14 cellular contexts compared by ENCODE assay signal in the genomic region with DNA sequence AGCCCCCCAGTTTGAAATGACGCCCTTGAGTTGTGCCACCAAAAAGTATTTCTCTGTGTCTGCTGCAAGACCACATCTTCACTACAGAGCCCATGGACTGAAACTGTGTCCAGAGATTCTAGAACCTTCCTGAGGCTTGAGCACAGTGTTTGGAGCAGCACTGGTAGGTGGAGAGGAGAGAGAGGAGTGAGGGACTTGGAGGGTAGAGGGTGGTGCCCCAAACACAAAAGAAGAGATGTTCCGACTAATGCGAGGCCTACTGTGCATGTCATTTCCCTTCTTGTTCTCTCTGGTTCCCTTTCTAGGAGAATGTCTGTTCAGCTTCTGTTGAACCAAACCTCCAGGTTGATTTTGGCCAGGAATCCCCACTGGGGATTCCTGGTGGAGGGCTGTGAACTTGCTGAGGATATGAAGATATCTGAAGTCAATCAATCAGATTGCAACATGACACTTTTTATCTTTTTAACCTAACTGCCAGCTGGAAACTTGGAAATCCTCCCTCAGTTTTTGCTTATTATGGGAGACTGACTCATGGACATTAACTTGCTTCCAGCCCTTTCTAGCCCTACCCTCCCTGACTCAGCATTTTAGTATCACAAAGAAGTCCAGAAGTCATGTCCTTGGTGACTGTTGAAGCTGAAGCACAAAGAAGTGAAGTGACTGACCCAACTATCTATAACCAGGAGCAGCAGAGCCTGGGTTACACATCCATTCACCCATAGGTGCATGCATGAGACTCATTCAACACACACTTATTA.
DNase-seq lines count a peak whose midpoint lies in the region; ATAC-seq, FAIRE-seq and TF ChIP-seq lines count a peak whose summit lies in the region.
"Had no signal": no experiment of that assay in that cellular context is flagged by ENCODE, and none has a peak within 500 bp of the region (broad histone marks: within the 10 kb centered on the region; RNA-seq: fewer than 3 reads in every experiment).

No MANE protein-coding gene starts in this region.

- FAIRE-seq in H54 (lab: Jason Lieb, UNC) = no peak

- intact Hi-C loops in left ventricle myocardium superior (cut with micrococcal nuclease) = no loop called here

- no peak for TF ChIP-seq POLR2A in H54 (IDR thresholded peaks at IDR 0.05; ENCODE audit: low read depth, low read length)

- ATAC-seq in left ventricle myocardium superior (peak; percentile 68), HG02852 (IDR thresholded peaks at IDR 0.05; ENCODE audit: unreplicated experiment) (no peak)
- ATAC-seq: WTC11 had no signal

- DNase-seq in DMS53 (lab: John Stamatoyannopoulos, UW) (peak; percentile 29), DMS53 treated with DMSO at 0.1 percent for 48 hours (lab: John Stamatoyannopoulos, UW; ENCODE audit: unreplicated experiment) (no peak), amniotic epithelial cell (ENCODE audit: low read depth) (peak; percentile 91), left ventricle myocardium superior (no peak), stromal cell of bone marrow (ENCODE audit: low read depth) (peak; percentile 85), H54 (ENCODE audit: insufficient read length, low spot score) (no peak)
- DNase-seq in stimulated activated CD4-positive, alpha-beta T cell treated with anti-CD3 and anti-CD28 coated beads, Interleukin-2, amount 100 ng/mL, for 48 hours = no peak
- DNase-seq: 8988T; activated effector memory CD4-positive, alpha-beta T cell treated with anti-CD3 and anti-CD28 coated beads, Interleukin-2, amount 50 U/mL, for 16 hours; Karpas-422; stimulated activated CD4-positive, alpha-beta T cell treated with anti-CD3 and anti-CD28 coated beads, Interleukin-4, amount 100 ng/mL, for 1 hour; upper lobe of left lung had no signal

Comparison
In these comparisons a context has a peak if more than half of its experiments do, and no peak if none do; other contexts are left out.
1. DNase-seq: peak in DMS53 (single experiment), amniotic epithelial cell (single experiment) and stromal cell of bone marrow (single experiment); none in DMS53 treated with DMSO at 0.1 percent for 48 hours (single experiment), left ventricle myocardium superior (single experiment), stimulated activated CD4-positive, alpha-beta T cell treated with anti-CD3 and anti-CD28 coated beads, Interleukin-2, amount 100 ng/mL, for 48 hours (0 of 2) and H54 (single experiment).